Comparison of ENCODE assay signal across 1 cellular context in genomic region chr13:100674848-100675659, GRCh38.
A peak's percentile ranks its signal among the peaks of the same experiment; 100 is the strongest.
TF ChIP-seq lines count a peak whose summit lies in the region.

No MANE protein-coding gene starts in this region.

TF ChIP-seq in WTC11, 78 proteins besides CTCF, POLR2A, EP300 and RAD21 (continued from another document):
- TF ChIP-seq FOXP4 (CRISPR knock-in tag; IDR thresholded peaks at IDR 0.05) (0 out of 2 replicates have a peak, but pooled peaks have one; percentile 7), ZBTB43 (CRISPR knock-in tag; IDR thresholded peaks at IDR 0.05) (0 out of 2 replicates have a peak, but pooled peaks have one; percentile 36), USF2 (CRISPR knock-in tag; IDR thresholded peaks at IDR 0.05) (peak; percentile 38; the same call in 1 of the 2 replicates), SP1 (CRISPR knock-in tag; conservative IDR thresholded peaks at IDR 0.05) (peak; percentile 96), AR (CRISPR knock-in tag; IDR thresholded peaks at IDR 0.05) (no peak), OVOL2 (CRISPR knock-in tag; IDR thresholded peaks at IDR 0.05; ENCODE audit: borderline replicate concordance) (no peak), ETV6 (CRISPR knock-in tag; IDR thresholded peaks at IDR 0.05) (peak; percentile 36; the same call in 1 of the 2 replicates), ELF4 (CRISPR knock-in tag; IDR thresholded peaks at IDR 0.05; ENCODE audit: low read depth) (no peak), ZNF232 (CRISPR knock-in tag; IDR thresholded peaks at IDR 0.05) (no peak), JAZF1 (CRISPR knock-in tag; IDR thresholded peaks at IDR 0.05) (no peak), E2F4 (CRISPR knock-in tag; IDR thresholded peaks at IDR 0.05; ENCODE audit: borderline replicate concordance, low read depth) (no peak), CBFB (CRISPR knock-in tag; IDR thresholded peaks at IDR 0.05; ENCODE audit: low read depth) (peak; percentile 65; the same call in 1 of the 2 replicates), MYBL2 (CRISPR knock-in tag; IDR thresholded peaks at IDR 0.05) (no peak)
